In genomic region chr10:107496594-107496993, GRCh38 we compare ENCODE assay signal across 22 cellular contexts.
"Had no signal": no experiment of that assay in that cellular context is flagged by ENCODE, and none has a peak within 500 bp of the region (broad histone marks: within the 10 kb centered on the region; RNA-seq: fewer than 3 reads in every experiment).

No MANE protein-coding gene starts in this region.

- H3K4me3 ChIP-seq: cardiac muscle cell, heart left ventricle, lung, neural progenitor cell, right atrium auricular region, tibial artery had no signal

- DNase-seq: activated CD4-positive, alpha-beta memory T cell treated with anti-CD3 and anti-CD28 coated beads for 36 hours; activated CD4-positive, alpha-beta T cell treated with anti-CD3 and anti-CD28 coated beads for 48 hours; activated naive CD4-positive, alpha-beta T cell treated with Interleukin-2 at 50 U/mL for 16 hours; activated naive CD8-positive, alpha-beta T cell treated with anti-CD3 and anti-CD28 coated beads for 36 hours; activated T-cell treated with anti-CD3 and anti-CD28 coated beads, Interleukin-2, amount 50 U/mL, for 48 hours; amniotic stem cell; dermis blood vessel endothelial cell; effector CD8-positive, alpha-beta T cell; erythroblast; heart left ventricle; islet precursor cell; naive thymus-derived CD8-positive, alpha-beta T cell; stimulated activated CD4-positive, alpha-beta T cell treated with anti-CD3 and anti-CD28 coated beads, Interleukin-12 subunit alpha, Interleukin-12 subunit beta, amount 100 ng/mL, for 4 hours; stimulated activated CD4-positive, alpha-beta T cell treated with anti-CD3 and anti-CD28 coated beads, Interleukin-4, amount 100 ng/mL, for 4 hours; stimulated activated naive CD8-positive, alpha-beta T cell treated with anti-CD3 and anti-CD28 coated beads, Interleukin-15, amount 100 ng/mL, for 72 hours; SW 1271; T-helper 2 cell; tibial artery had no signal

- H3K27ac ChIP-seq: cardiac muscle cell, heart left ventricle, neural progenitor cell, right atrium auricular region, tibial artery had no signal

- ATAC-seq: heart left ventricle; naive thymus-derived CD8-positive, alpha-beta T cell; stimulated activated naive CD8-positive, alpha-beta T cell treated with anti-CD3 and anti-CD28 coated beads, Interleukin-15, amount 100 ng/mL, for 72 hours had no signal

- H3K36me3 ChIP-seq: cardiac muscle cell, heart left ventricle, neural progenitor cell, right atrium auricular region, tibial artery had no signal

- H3K9me3 ChIP-seq: heart left ventricle, right atrium auricular region, tibial artery had no signal

- H3K27me3 ChIP-seq: cardiac muscle cell, heart left ventricle, neural progenitor cell, right atrium auricular region, tibial artery had no signal

- H3K4me1 ChIP-seq: heart left ventricle, neural progenitor cell, right atrium auricular region, tibial artery had no signal

- H3K9ac ChIP-seq: neural progenitor cell had no signal
